Comparison of ENCODE assay signal across 1 cellular context in the genomic region with DNA sequence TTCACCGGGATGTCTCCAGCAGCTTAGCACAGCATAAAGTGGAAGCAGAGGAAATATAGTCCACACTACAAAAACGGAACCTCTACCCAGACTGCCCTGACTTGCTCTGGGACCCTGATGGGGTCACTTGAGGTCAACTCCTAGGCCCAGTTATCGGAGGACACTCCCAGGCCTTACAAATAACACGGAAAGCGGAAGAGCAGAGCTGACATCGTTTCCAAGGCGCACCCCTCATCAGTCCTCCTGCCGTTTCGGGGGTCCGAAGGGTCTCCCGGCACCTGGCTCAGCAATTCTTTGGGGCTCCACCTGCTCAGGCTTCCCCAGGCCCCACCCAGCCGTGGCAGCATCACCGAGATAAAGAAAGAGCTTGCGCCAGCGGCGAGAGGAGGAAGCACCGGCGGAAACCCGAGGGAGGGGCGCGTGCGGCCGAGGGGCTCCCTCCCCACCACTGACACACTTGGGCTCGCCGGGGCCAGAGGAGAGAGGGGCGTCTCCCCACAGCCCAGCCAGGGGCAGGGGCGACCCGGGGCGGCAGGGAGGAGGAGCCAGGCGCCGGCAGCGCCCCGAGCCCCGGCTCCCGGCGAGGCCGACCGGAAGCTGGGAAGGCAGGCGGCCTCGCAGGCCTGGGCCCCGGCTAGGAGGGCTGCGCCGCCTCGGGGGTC.
TF ChIP-seq lines count a peak whose summit lies in the region.

No MANE protein-coding gene starts in this region.

TF ChIP-seq in K562, 482 proteins besides CTCF, POLR2A, EP300 and RAD21 (continues in another document):
- peak; percentile 51; the same call in 1 of the 2 replicates for TF ChIP-seq MTA1 (IDR thresholded peaks at IDR 0.05; ENCODE audit: borderline replicate concordance)
- peak; percentile 19 for TF ChIP-seq TAF1 (IDR thresholded peaks at IDR 0.05; ENCODE audit: control insufficient read depth, extremely low read depth, insufficient read depth, low read length, severe bottlenecking)
- TF ChIP-seq TBP (optimal IDR thresholded peaks at IDR 0.05; ENCODE audit: low read depth, low read length), result peak; percentile 22
- TF ChIP-seq RBM14 (IDR thresholded peaks at IDR 0.05; ENCODE audit: borderline replicate concordance, insufficient read depth, low read depth, low read length), result 0 out of 2 replicates have a peak, but pooled peaks have one; percentile 20
- TF ChIP-seq, protein P1, sequence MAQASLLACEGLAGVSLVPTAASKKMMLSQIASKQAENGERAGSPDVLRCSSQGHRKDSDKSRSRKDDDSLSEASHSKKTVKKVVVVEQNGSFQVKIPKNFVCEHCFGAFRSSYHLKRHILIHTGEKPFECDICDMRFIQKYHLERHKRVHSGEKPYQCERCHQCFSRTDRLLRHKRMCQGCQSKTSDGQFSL (CRISPR knock-in tag; IDR thresholded peaks at IDR 0.05), result peak; percentile 40
- TF ChIP-seq, protein P1 (tag; IDR thresholded peaks at IDR 0.05), result no peak
- TF ChIP-seq, protein P2, sequence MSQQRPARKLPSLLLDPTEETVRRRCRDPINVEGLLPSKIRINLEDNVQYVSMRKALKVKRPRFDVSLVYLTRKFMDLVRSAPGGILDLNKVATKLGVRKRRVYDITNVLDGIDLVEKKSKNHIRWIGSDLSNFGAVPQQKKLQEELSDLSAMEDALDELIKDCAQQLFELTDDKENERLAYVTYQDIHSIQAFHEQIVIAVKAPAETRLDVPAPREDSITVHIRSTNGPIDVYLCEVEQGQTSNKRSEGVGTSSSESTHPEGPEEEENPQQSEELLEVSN (IDR thresholded peaks at IDR 0.05; ENCODE audit: borderline replicate concordance in 1 of 2, extremely low read depth in 1 of 2, insufficient read depth in 1 of 2, insufficient read length in 1 of 2, low read depth in 1 of 2, low read length in 1 of 2, poor library complexity in 1 of 2, severe bottlenecking in 1 of 2), result peak in 1 of 2 experiments; percentile 30
- TF ChIP-seq LEF1 (IDR thresholded peaks at IDR 0.05), result peak; percentile 49; the same call in 1 of the 2 replicates
- TF ChIP-seq, protein P3, sequence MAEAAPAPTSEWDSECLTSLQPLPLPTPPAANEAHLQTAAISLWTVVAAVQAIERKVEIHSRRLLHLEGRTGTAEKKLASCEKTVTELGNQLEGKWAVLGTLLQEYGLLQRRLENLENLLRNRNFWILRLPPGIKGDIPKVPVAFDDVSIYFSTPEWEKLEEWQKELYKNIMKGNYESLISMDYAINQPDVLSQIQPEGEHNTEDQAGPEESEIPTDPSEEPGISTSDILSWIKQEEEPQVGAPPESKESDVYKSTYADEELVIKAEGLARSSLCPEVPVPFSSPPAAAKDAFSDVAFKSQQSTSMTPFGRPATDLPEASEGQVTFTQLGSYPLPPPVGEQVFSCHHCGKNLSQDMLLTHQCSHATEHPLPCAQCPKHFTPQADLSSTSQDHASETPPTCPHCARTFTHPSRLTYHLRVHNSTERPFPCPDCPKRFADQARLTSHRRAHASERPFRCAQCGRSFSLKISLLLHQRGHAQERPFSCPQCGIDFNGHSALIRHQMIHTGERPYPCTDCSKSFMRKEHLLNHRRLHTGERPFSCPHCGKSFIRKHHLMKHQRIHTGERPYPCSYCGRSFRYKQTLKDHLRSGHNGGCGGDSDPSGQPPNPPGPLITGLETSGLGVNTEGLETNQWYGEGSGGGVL (CRISPR knock-in tag; IDR thresholded peaks at IDR 0.05), result no peak
- TF ChIP-seq HDAC1 (IDR thresholded peaks at IDR 0.05), result peak in 1 of 2 experiments; percentile 71; a peak in 1 of 4 replicates
- TF ChIP-seq, protein P4, sequence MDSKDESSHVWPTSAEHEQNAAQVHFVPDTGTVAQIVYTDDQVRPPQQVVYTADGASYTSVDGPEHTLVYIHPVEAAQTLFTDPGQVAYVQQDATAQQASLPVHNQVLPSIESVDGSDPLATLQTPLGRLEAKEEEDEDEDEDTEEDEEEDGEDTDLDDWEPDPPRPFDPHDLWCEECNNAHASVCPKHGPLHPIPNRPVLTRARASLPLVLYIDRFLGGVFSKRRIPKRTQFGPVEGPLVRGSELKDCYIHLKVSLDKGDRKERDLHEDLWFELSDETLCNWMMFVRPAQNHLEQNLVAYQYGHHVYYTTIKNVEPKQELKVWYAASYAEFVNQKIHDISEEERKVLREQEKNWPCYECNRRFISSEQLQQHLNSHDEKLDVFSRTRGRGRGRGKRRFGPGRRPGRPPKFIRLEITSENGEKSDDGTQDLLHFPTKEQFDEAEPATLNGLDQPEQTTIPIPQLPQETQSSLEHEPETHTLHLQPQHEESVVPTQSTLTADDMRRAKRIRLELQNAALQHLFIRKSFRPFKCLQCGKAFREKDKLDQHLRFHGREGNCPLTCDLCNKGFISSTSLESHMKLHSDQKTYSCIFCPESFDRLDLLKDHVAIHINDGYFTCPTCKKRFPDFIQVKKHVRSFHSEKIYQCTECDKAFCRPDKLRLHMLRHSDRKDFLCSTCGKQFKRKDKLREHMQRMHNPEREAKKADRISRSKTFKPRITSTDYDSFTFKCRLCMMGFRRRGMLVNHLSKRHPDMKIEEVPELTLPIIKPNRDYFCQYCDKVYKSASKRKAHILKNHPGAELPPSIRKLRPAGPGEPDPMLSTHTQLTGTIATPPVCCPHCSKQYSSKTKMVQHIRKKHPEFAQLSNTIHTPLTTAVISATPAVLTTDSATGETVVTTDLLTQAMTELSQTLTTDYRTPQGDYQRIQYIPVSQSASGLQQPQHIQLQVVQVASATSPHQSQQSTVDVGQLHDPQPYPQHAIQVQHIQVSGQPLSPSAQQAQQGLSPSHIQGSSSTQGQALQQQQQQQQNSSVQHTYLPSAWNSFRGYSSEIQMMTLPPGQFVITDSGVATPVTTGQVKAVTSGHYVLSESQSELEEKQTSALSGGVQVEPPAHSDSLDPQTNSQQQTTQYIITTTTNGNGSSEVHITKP (IDR thresholded peaks at IDR 0.05; ENCODE audit: partially characterized antibody), result peak; percentile 65
- TF ChIP-seq GTF2A2 (tag; IDR thresholded peaks at IDR 0.05), result no peak
- TF ChIP-seq SUPT5H (IDR thresholded peaks at IDR 0.05), result 0 out of 2 replicates have a peak, but pooled peaks have one; percentile 11
- TF ChIP-seq, protein P5, sequence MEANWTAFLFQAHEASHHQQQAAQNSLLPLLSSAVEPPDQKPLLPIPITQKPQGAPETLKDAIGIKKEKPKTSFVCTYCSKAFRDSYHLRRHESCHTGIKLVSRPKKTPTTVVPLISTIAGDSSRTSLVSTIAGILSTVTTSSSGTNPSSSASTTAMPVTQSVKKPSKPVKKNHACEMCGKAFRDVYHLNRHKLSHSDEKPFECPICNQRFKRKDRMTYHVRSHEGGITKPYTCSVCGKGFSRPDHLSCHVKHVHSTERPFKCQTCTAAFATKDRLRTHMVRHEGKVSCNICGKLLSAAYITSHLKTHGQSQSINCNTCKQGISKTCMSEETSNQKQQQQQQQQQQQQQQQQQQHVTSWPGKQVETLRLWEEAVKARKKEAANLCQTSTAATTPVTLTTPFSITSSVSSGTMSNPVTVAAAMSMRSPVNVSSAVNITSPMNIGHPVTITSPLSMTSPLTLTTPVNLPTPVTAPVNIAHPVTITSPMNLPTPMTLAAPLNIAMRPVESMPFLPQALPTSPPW (CRISPR knock-in tag; IDR thresholded peaks at IDR 0.05), result peak; percentile 48; the same call in 1 of the 2 replicates
- TF ChIP-seq, protein P6, sequence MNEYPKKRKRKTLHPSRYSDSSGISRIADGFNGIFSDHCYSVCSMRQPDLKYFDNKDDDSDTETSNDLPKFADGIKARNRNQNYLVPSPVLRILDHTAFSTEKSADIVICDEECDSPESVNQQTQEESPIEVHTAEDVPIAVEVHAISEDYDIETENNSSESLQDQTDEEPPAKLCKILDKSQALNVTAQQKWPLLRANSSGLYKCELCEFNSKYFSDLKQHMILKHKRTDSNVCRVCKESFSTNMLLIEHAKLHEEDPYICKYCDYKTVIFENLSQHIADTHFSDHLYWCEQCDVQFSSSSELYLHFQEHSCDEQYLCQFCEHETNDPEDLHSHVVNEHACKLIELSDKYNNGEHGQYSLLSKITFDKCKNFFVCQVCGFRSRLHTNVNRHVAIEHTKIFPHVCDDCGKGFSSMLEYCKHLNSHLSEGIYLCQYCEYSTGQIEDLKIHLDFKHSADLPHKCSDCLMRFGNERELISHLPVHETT (CRISPR knock-in tag; conservative IDR thresholded peaks at IDR 0.05 in 1 of 2, IDR thresholded peaks at IDR 0.05 in 1 of 2), result no peak
- TF ChIP-seq KDM4B (IDR thresholded peaks at IDR 0.05; ENCODE audit: borderline replicate concordance in 2 of 2, low read depth in 1 of 2), result no peak
- 0 out of 2 replicates have a peak, but pooled peaks have one; percentile 7 for TF ChIP-seq HDGF (IDR thresholded peaks at IDR 0.05)
- TF ChIP-seq HNRNPLL (IDR thresholded peaks at IDR 0.05; ENCODE audit: low read depth, low read length, poor library complexity, severe bottlenecking), result peak; percentile 38
- peak; percentile 41 for TF ChIP-seq PHF8 (IDR thresholded peaks at IDR 0.05; ENCODE audit: borderline replicate concordance, low read length)
- TF ChIP-seq ARHGAP35 (IDR thresholded peaks at IDR 0.05; ENCODE audit: partially characterized antibody), result no peak
- peak; percentile 34; the same call in 1 of the 2 replicates for TF ChIP-seq ATF7 (IDR thresholded peaks at IDR 0.05)
- TF ChIP-seq ZNF354B (CRISPR knock-in tag; IDR thresholded peaks at IDR 0.05), result no peak
- peak; percentile 19; the same call in 1 of the 2 replicates for TF ChIP-seq MAFG (tag; conservative IDR thresholded peaks at IDR 0.05)
- TF ChIP-seq, protein P7, sequence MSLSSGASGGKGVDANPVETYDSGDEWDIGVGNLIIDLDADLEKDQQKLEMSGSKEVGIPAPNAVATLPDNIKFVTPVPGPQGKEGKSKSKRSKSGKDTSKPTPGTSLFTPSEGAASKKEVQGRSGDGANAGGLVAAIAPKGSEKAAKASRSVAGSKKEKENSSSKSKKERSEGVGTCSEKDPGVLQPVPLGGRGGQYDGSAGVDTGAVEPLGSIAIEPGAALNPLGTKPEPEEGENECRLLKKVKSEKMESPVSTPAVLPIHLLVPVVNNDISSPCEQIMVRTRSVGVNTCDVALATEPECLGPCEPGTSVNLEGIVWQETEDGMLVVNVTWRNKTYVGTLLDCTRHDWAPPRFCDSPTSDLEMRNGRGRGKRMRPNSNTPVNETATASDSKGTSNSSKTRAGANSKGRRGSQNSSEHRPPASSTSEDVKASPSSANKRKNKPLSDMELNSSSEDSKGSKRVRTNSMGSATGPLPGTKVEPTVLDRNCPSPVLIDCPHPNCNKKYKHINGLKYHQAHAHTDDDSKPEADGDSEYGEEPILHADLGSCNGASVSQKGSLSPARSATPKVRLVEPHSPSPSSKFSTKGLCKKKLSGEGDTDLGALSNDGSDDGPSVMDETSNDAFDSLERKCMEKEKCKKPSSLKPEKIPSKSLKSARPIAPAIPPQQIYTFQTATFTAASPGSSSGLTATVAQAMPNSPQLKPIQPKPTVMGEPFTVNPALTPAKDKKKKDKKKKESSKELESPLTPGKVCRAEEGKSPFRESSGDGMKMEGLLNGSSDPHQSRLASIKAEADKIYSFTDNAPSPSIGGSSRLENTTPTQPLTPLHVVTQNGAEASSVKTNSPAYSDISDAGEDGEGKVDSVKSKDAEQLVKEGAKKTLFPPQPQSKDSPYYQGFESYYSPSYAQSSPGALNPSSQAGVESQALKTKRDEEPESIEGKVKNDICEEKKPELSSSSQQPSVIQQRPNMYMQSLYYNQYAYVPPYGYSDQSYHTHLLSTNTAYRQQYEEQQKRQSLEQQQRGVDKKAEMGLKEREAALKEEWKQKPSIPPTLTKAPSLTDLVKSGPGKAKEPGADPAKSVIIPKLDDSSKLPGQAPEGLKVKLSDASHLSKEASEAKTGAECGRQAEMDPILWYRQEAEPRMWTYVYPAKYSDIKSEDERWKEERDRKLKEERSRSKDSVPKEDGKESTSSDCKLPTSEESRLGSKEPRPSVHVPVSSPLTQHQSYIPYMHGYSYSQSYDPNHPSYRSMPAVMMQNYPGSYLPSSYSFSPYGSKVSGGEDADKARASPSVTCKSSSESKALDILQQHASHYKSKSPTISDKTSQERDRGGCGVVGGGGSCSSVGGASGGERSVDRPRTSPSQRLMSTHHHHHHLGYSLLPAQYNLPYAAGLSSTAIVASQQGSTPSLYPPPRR (CRISPR knock-in tag; IDR thresholded peaks at IDR 0.05; ENCODE audit: borderline replicate concordance), result 0 out of 2 replicates have a peak, but pooled peaks have one; percentile 29
- TF ChIP-seq, protein P8, sequence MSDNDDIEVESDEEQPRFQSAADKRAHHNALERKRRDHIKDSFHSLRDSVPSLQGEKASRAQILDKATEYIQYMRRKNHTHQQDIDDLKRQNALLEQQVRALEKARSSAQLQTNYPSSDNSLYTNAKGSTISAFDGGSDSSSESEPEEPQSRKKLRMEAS (CRISPR knock-in tag; IDR thresholded peaks at IDR 0.05), result peak; percentile 23; the same call in 1 of the 2 replicates
- peak; percentile 72 for TF ChIP-seq ELF1 (tag; IDR thresholded peaks at IDR 0.05)
- TF ChIP-seq RBBP5 (IDR thresholded peaks at IDR 0.05; ENCODE audit: borderline replicate concordance, insufficient read depth, low read length, poor library complexity, severe bottlenecking), result peak; percentile 79
- TF ChIP-seq, protein P9, sequence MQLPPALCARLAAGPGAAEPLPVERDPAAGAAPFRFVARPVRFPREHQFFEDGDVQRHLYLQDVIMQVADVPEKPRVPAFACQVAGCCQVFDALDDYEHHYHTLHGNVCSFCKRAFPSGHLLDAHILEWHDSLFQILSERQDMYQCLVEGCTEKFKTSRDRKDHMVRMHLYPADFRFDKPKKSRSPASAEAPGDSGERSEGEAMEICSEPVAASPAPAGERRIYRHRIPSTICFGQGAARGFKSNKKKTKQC (CRISPR knock-in tag; IDR thresholded peaks at IDR 0.05), result no peak
- 0 out of 2 replicates have a peak, but pooled peaks have one; percentile 24 for TF ChIP-seq SMARCE1 (IDR thresholded peaks at IDR 0.05)
- TF ChIP-seq, protein P10, sequence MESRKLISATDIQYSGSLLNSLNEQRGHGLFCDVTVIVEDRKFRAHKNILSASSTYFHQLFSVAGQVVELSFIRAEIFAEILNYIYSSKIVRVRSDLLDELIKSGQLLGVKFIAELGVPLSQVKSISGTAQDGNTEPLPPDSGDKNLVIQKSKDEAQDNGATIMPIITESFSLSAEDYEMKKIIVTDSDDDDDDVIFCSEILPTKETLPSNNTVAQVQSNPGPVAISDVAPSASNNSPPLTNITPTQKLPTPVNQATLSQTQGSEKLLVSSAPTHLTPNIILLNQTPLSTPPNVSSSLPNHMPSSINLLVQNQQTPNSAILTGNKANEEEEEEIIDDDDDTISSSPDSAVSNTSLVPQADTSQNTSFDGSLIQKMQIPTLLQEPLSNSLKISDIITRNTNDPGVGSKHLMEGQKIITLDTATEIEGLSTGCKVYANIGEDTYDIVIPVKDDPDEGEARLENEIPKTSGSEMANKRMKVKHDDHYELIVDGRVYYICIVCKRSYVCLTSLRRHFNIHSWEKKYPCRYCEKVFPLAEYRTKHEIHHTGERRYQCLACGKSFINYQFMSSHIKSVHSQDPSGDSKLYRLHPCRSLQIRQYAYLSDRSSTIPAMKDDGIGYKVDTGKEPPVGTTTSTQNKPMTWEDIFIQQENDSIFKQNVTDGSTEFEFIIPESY (CRISPR knock-in tag; IDR thresholded peaks at IDR 0.05), result 0 out of 2 replicates have a peak, but pooled peaks have one; percentile 21
- TF ChIP-seq NCOA2 (IDR thresholded peaks at IDR 0.05; ENCODE audit: partially characterized antibody in 2 of 2), result no peak
- peak; percentile 82 for TF ChIP-seq ZBTB7A (IDR thresholded peaks at IDR 0.05; ENCODE audit: borderline replicate concordance, control insufficient read depth, low read depth, low read length)
- TF ChIP-seq CTBP1 (IDR thresholded peaks at IDR 0.05; ENCODE audit: borderline replicate concordance), result peak; percentile 80
- TF ChIP-seq CHD2 (IDR thresholded peaks at IDR 0.05; ENCODE audit: low read depth, low read length), result no peak
